16 cellular contexts compared by ENCODE assay signal in genomic region chr1:207070811-207071210, GRCh38. TPM values are rescaled to one million over a fixed set of nuclear protein-coding genes. Genes with fewer than 3 reads are reported as not detected.
DNase-seq lines count a peak whose midpoint lies in the region; ATAC-seq and TF ChIP-seq lines count a peak whose summit lies in the region.
"Had no signal": no experiment of that assay in that cellular context is flagged by ENCODE, and none has a peak within 500 bp of the region (broad histone marks: within the 10 kb centered on the region; RNA-seq: fewer than 3 reads in every experiment).

No MANE protein-coding gene starts in this region.

- H3K4me1 Mint-ChIP-seq in effector memory CD8-positive, alpha-beta T cell (ENCODE audit: low read depth in 2 of 2) = peaks cover 9 to 13% of the 10 kb centered on the region in 2 donors

- peaks cover 3 to 8% of the 10 kb centered on the region in 2 donors for H3K27me3 Mint-ChIP-seq in effector memory CD8-positive, alpha-beta T cell

- peak overlapping the region; percentile 82 for H3K27ac ChIP-seq in left ventricle myocardium inferior (replicated peaks)
- H3K27ac ChIP-seq in upper lobe of left lung = peak overlapping the region in 3 of 4 donors; percentile 13 to 69 (median 68)
- H3K27ac ChIP-seq: breast epithelium, foreskin keratinocyte, SJSA1 had no signal

- H3K36me3 Mint-ChIP-seq in effector memory CD8-positive, alpha-beta T cell (ENCODE audit: insufficient read depth) = peaks cover 3% of the 10 kb centered on the region

- peak overlapping the region in 1 of 2 donors; percentile 68 for H3K27ac Mint-ChIP-seq in effector memory CD8-positive, alpha-beta T cell
- H3K27ac Mint-ChIP-seq: endodermal cell had no signal

- peaks cover 91% of the 10 kb centered on the region for H3K36me3 ChIP-seq in left ventricle myocardium inferior
- peaks cover 0 to 51% (median 22%) of the 10 kb centered on the region in 4 donors for H3K36me3 ChIP-seq in upper lobe of left lung
- H3K36me3 ChIP-seq: BE2C, breast epithelium, SJSA1 had no signal

- H3K4me1 ChIP-seq in left ventricle myocardium inferior (peaks cover 87% of the 10 kb centered on the region), upper lobe of left lung (peaks cover 0 to 5% (median 0%) of the 10 kb centered on the region in 4 donors)
- H3K4me1 ChIP-seq: BE2C, SJSA1 had no signal

- 77 to 81% methylated on average over 4 of the region's 4 CpGs for WGBS in upper lobe of left lung, 2 donors

- H3K4me3 Mint-ChIP-seq in effector memory CD8-positive, alpha-beta T cell = no peak overlapping the region
- H3K4me3 Mint-ChIP-seq: endodermal cell had no signal

- DNase-seq in left ventricle myocardium inferior (no peak), Right ventricle myocardium inferior (ENCODE audit: missing footprints) (no peak), NOMO-1 treated with DMSO at 0.1 percent for 48 hours (lab: John Stamatoyannopoulos, UW; ENCODE audit: unreplicated experiment) (peak; percentile 68), upper lobe of left lung (no peak), HPDE6-E6E7 (ENCODE audit: extremely low spot score) (no peak), amygdala (lab: John Stamatoyannopoulos, UW) (no peak)
- DNase-seq in effector memory CD8-positive, alpha-beta T cell = no peak
- no peak for DNase-seq in activated CD4-positive, CD25-positive, alpha-beta regulatory T cell (lab: John Stamatoyannopoulos, UW)
- DNase-seq: BE2C; foreskin keratinocyte; GOT3; NCI-H2029 treated with DMSO at 0.1 percent for 48 hours; stimulated activated CD4-positive, alpha-beta T cell treated with anti-CD3 and anti-CD28 coated beads, Interleukin-1b, Interleukin-23, amount 100 ng/mL, for 48 hours had no signal

- intact Hi-C loops in left ventricle myocardium inferior (cut with micrococcal nuclease) = no loop called here
- intact Hi-C loops in Right ventricle myocardium inferior (cut with DNase I) = loop anchor here (10.0 kb wide), 1 partner anchor 136 kb away; no protein-coding TSS in a partner anchor

- TF ChIP-seq CTCF in left ventricle myocardium inferior (IDR thresholded peaks at IDR 0.05; ENCODE audit: borderline replicate concordance) (no peak), upper lobe of left lung (IDR thresholded peaks at IDR 0.05) (no peak)

- H3K9me3 ChIP-seq in left ventricle myocardium inferior (replicated peaks) (no peaks in the 10 kb centered on the region), upper lobe of left lung (no peaks in the 10 kb centered on the region)
- H3K9me3 ChIP-seq: BE2C, breast epithelium, SJSA1 had no signal

- no peaks in the 10 kb centered on the region for H3K9me3 Mint-ChIP-seq in effector memory CD8-positive, alpha-beta T cell
- H3K9me3 Mint-ChIP-seq: endodermal cell had no signal

- H3K27me3 ChIP-seq in left ventricle myocardium inferior (ENCODE audit: low read depth) (no peaks in the 10 kb centered on the region), upper lobe of left lung (no peaks in the 10 kb centered on the region)
- H3K27me3 ChIP-seq: breast epithelium, foreskin keratinocyte, SJSA1 had no signal

- ATAC-seq in Right ventricle myocardium inferior (no peak), upper lobe of left lung (ENCODE audit: low FRiP score in 2 of 2) (no peak)
- ATAC-seq in effector memory CD8-positive, alpha-beta T cell (replicated peaks) = peak; percentile 61
- ATAC-seq: foreskin keratinocyte had no signal

- no peak for TF ChIP-seq EP300 in upper lobe of left lung (IDR thresholded peaks at IDR 0.05)

- no peak for TF ChIP-seq POLR2A in upper lobe of left lung (IDR thresholded peaks at IDR 0.05)

- H3K4me3 ChIP-seq in left ventricle myocardium inferior (no peak overlapping the region), upper lobe of left lung (no peak overlapping the region)
- H3K4me3 ChIP-seq: breast epithelium, SJSA1 had no signal

RNA-seq across cellular contexts. Expression of gene PFKFB2, which starts 17.7 kb away (rescaled TPM):
- total RNA-seq in left ventricle myocardium inferior = 107 TPM
- total RNA-seq in Right ventricle myocardium inferior = 68.2 TPM
- total RNA-seq in upper lobe of left lung = 10 to 100 TPM; 25.3 to 95.5 (median 58.0) TPM

RNA-seq across cellular contexts. Expression of gene C4BPB, which starts 17.8 kb away (rescaled TPM):
- total RNA-seq in left ventricle myocardium inferior = 0.30 TPM
- total RNA-seq in Right ventricle myocardium inferior = not detected
- total RNA-seq in upper lobe of left lung = 10 to 100 TPM in 2 of 6 donors, 1 to 10 TPM in 4; 1.1 to 40.9 (median 9.2) TPM
- total RNA-seq: endodermal cell, foreskin keratinocyte had no signal

RNA-seq across cellular contexts. Expression of gene YOD1, which starts 19.8 kb away (rescaled TPM):
- total RNA-seq in left ventricle myocardium inferior (4.2 TPM), Right ventricle myocardium inferior (5.2 TPM), upper lobe of left lung (10 to 100 TPM in 3 of 6 donors, 1 to 10 TPM in 3; 6.0 to 24.4 (median 9.4) TPM)

RNA-seq across cellular contexts. Expression of gene C4BPA, which starts 33.2 kb away (rescaled TPM):
- total RNA-seq in left ventricle myocardium inferior (not detected), Right ventricle myocardium inferior (not detected), upper lobe of left lung (100 to 1,000 TPM in 3 of 6 donors, 10 to 100 TPM in 3; 39.0 to 618 (median 118) TPM)
- total RNA-seq: endodermal cell, foreskin keratinocyte, SJSA1 had no signal

RNA-seq across cellular contexts. Expression of gene C1orf116, which starts 38.3 kb away (rescaled TPM):
- 0.74 TPM for total RNA-seq in left ventricle myocardium inferior
- 1.2 TPM for total RNA-seq in Right ventricle myocardium inferior
- total RNA-seq in upper lobe of left lung = 100 to 1,000 TPM in 5 of 6 donors, 10 to 100 TPM in 1; 92.5 to 222 (median 193) TPM
